ENCODE assay signal across 1 cellular context in genomic region chr16:10668322-10669045, GRCh38.
TF ChIP-seq lines count a peak whose summit lies in the region.

No MANE protein-coding gene starts in this region.

TF ChIP-seq in HCT116, 20 proteins besides CTCF, POLR2A, EP300 and RAD21 (continued from another document):
- TF ChIP-seq ZBTB33 (IDR thresholded peaks at IDR 0.05; ENCODE audit: extremely low read depth, insufficient replicate concordance, low read length) (no peak), EZH2phosphoT487 (IDR thresholded peaks at IDR 0.05; ENCODE audit: borderline replicate concordance) (no peak), MAX (IDR thresholded peaks at IDR 0.05) (no peak), ELF1 (IDR thresholded peaks at IDR 0.05; ENCODE audit: borderline replicate concordance, low read depth) (no peak), ATF3 (IDR thresholded peaks at IDR 0.05) (no peak), TCF7L2 (IDR thresholded peaks at IDR 0.05; ENCODE audit: borderline replicate concordance, extremely low read depth, insufficient read depth, insufficient read length) (no peak), SIN3A (IDR thresholded peaks at IDR 0.05; ENCODE audit: low read depth) (no peak)
